In genomic region chr15:43105077-43105769, GRCh38 we compare ENCODE assay signal across 8 cellular contexts. TPM values are rescaled to one million over a fixed set of nuclear protein-coding genes. Genes with fewer than 3 reads are reported as not detected.
DNase-seq lines count a peak whose midpoint lies in the region; ATAC-seq, FAIRE-seq and TF ChIP-seq lines count a peak whose summit lies in the region.

No MANE protein-coding gene starts in this region.

- H3K9me3 ChIP-seq in Peyer's patch: no peaks in the 10 kb centered on the region
- H3K9me3 ChIP-seq in mammary epithelial cell (replicated peaks; ENCODE audit: insufficient read depth, low read length): no peaks in the 10 kb centered on the region

- TSS peak; percentile 60 for BruUV-seq in mammary epithelial cell (replicated peaks; lab: Mats Ljungman, UMichigan)

- peak overlapping the region; percentile 89 for H2AFZ ChIP-seq in mammary epithelial cell (ENCODE audit: low read depth, low read length)

- DNase-seq in GM12864 (ENCODE audit: low read depth): no peak
- DNase-seq in Peyer's patch: peak in 2 of 3 donors; percentile 51 to 53
- DNase-seq in mammary epithelial cell: peak; percentile 54
- no peak for DNase-seq in stimulated activated naive B cell treated with anti-CD40 and anti-IgM and Interleukin-4, amounts not matched to agents 10 μg/mL and 1 μg/mL and 100 μg/mL, for 72 hours
- no peak for DNase-seq in HTR-8/SVneo (ENCODE audit: insufficient read length, low spot score)
- DNase-seq in dedifferentiated amniotic fluid mesenchymal stem cell (ENCODE audit: extremely low spot score): no peak

- peaks cover 25 to 54% of the 10 kb centered on the region in 2 donors for H3K4me1 Mint-ChIP-seq in stimulated activated naive B cell treated with anti-CD40 and anti-IgM and Interleukin-4, amounts not matched to agents 10 μg/mL and 1 μg/mL and 100 μg/mL, for 72 hours

- H3K36me3 ChIP-seq in Peyer's patch (peaks cover 0 to 2% (median 0%) of the 10 kb centered on the region in 3 donors), mammary epithelial cell (ENCODE audit: insufficient read depth, low read length) (peaks cover 9% of the 10 kb centered on the region)

- CTCF ChIA-PET in mammary epithelial cell (lab: Charles Lee; ENCODE audit: low non-redundant PET): no interaction called here

- in situ Hi-C loops in mammary epithelial cell (cut with MboI; ENCODE audit: low sequenced_read_pairs in 2 of 2): no loop called here

- H3K4me2 ChIP-seq in mammary epithelial cell (ENCODE audit: insufficient read depth, low read depth, low read length): peak overlapping the region; percentile 77

- peaks cover 23 to 31% of the 10 kb centered on the region in 2 donors for H3K36me3 Mint-ChIP-seq in stimulated activated naive B cell treated with anti-CD40 and anti-IgM and Interleukin-4, amounts not matched to agents 10 μg/mL and 1 μg/mL and 100 μg/mL, for 72 hours

- H3K9ac ChIP-seq in mammary epithelial cell (ENCODE audit: insufficient read depth, low read length): peak overlapping the region; percentile 87

- peak overlapping the region; percentile 96 to 100 for H3K4me3 Mint-ChIP-seq in stimulated activated naive B cell treated with anti-CD40 and anti-IgM and Interleukin-4, amounts not matched to agents 10 μg/mL and 1 μg/mL and 100 μg/mL, for 72 hours

- intact Hi-C loops in mammary epithelial cell (cut with micrococcal nuclease): loop anchor here (10.0 kb wide), 1 partner anchor 180 kb away; no protein-coding TSS in a partner anchor

- peak overlapping the region; percentile 97 for H3K27ac Mint-ChIP-seq in stimulated activated naive B cell treated with anti-CD40 and anti-IgM and Interleukin-4, amounts not matched to agents 10 μg/mL and 1 μg/mL and 100 μg/mL, for 72 hours

- no peaks in the 10 kb centered on the region for H3K27me3 ChIP-seq in Peyer's patch
- no peaks in the 10 kb centered on the region for H3K27me3 ChIP-seq in mammary epithelial cell (ENCODE audit: insufficient read depth, low read length)
- no peaks in the 10 kb centered on the region for H3K27me3 ChIP-seq in layer of hippocampus (ENCODE audit: control insufficient read depth, insufficient read depth, low read length)

- dilution Hi-C loops in mammary epithelial cell (cut with HindIII; ENCODE audit: low sequenced_read_pairs): no loop called here

- no peaks in the 10 kb centered on the region for H3K9me3 Mint-ChIP-seq in stimulated activated naive B cell treated with anti-CD40 and anti-IgM and Interleukin-4, amounts not matched to agents 10 μg/mL and 1 μg/mL and 100 μg/mL, for 72 hours

- no peak for TF ChIP-seq POLR2A in Peyer's patch (IDR thresholded peaks at IDR 0.05)

- no peak for TF ChIP-seq CTCF in GM12864 (IDR thresholded peaks at IDR 0.05; ENCODE audit: low read depth, low read length, missing control alignments)
- TF ChIP-seq CTCF in Peyer's patch (IDR thresholded peaks at IDR 0.05): peak in 2 of 6 experiments; percentile 27 to 30
- peak in 1 of 2 donors; percentile 15 for TF ChIP-seq CTCF in mammary epithelial cell (conservative IDR thresholded peaks at IDR 0.05 in 1 of 2, IDR thresholded peaks at IDR 0.05 in 1 of 2; ENCODE audit: extremely low read depth in 1 of 2, insufficient read depth in 1 of 2, low read depth in 1 of 2, low read length in 2 of 2)

- ATAC-seq in HG02571 (IDR thresholded peaks at IDR 0.05; ENCODE audit: unreplicated experiment): peak; percentile 12
- ATAC-seq in stimulated activated naive B cell treated with anti-CD40 and anti-IgM and Interleukin-4, amounts not matched to agents 10 μg/mL and 1 μg/mL and 100 μg/mL, for 72 hours (replicated peaks): peak; percentile 40 to 57

- 13% methylated on average over 11 of the region's 12 CpGs for WGBS in mammary epithelial cell (ENCODE audit: low coverage, missing lambda C conversion rate)

- FAIRE-seq in HTR-8/SVneo (lab: Jason Lieb, UNC): no peak

- H3K27me3 Mint-ChIP-seq in stimulated activated naive B cell treated with anti-CD40 and anti-IgM and Interleukin-4, amounts not matched to agents 10 μg/mL and 1 μg/mL and 100 μg/mL, for 72 hours: no peaks in the 10 kb centered on the region

- H3K27ac ChIP-seq in Peyer's patch: peak overlapping the region; percentile 82 to 91 (median 84)
- H3K27ac ChIP-seq in mammary epithelial cell (ENCODE audit: insufficient read depth, low read depth, low read length): peak overlapping the region; percentile 80
- H3K27ac ChIP-seq in layer of hippocampus (ENCODE audit: low read depth, low read length): peak overlapping the region; percentile 92

- peaks cover 49% of the 10 kb centered on the region for H3K79me2 ChIP-seq in mammary epithelial cell (ENCODE audit: insufficient read depth, low read length)

- no peaks in the 10 kb centered on the region for H4K20me1 ChIP-seq in mammary epithelial cell (ENCODE audit: insufficient read depth, low read length)

- H3K4me3 ChIP-seq in GM12864 (ENCODE audit: low read depth, low read length) (peak overlapping the region; percentile 81), Peyer's patch (peak overlapping the region; percentile 66 to 88 (median 76)), mammary epithelial cell (replicated peaks in 1 of 3; ENCODE audit: insufficient read depth in 1 of 3, low read depth in 2 of 3, low read length in 3 of 3) (peak overlapping the region; percentile 74 to 82 (median 77))

- H3K4me1 ChIP-seq in Peyer's patch (peaks cover 4 to 19% (median 7%) of the 10 kb centered on the region in 4 donors), mammary epithelial cell (ENCODE audit: insufficient read depth, low read length) (peaks cover 34% of the 10 kb centered on the region)

RNA-seq across cellular contexts. Expression of gene UBR1, which starts 0.6 kb away (rescaled TPM):
- total RNA-seq in Peyer's patch (10 to 100 TPM; 23.8 to 56.9 (median 34.0) TPM), mammary epithelial cell (10 to 100 TPM; 32.5 to 45.8 TPM)
- 9.6 TPM for polyA plus RNA-seq in mammary epithelial cell
- polyA minus RNA-seq in mammary epithelial cell: 25.4 TPM

RNA-seq across cellular contexts. Expression of gene TMEM62, which starts 28.2 kb away (rescaled TPM):
- total RNA-seq in Peyer's patch (10 to 100 TPM; 43.3 to 87.5 (median 57.0) TPM), mammary epithelial cell (10 to 100 TPM; 13.3 to 14.8 TPM)
- 4.7 TPM for polyA plus RNA-seq in mammary epithelial cell
- polyA minus RNA-seq in mammary epithelial cell: 4.8 TPM

Comparison
In these comparisons a context has a peak if more than half of its experiments do, and no peak if none do; other contexts are left out.
1. DNase-seq: peak in Peyer's patch (2 of 3) and mammary epithelial cell (single experiment); none in GM12864 (single experiment), stimulated activated naive B cell treated with anti-CD40 and anti-IgM and Interleukin-4, amounts not matched to agents 10 μg/mL and 1 μg/mL and 100 μg/mL, for 72 hours (single experiment), HTR-8/SVneo (single experiment) and dedifferentiated amniotic fluid mesenchymal stem cell (single experiment).
2. Peak in every context shown above with its lines, with median percentiles within 50 percentile points of each other: H3K4me3 ChIP-seq and H3K27ac ChIP-seq.